26 cellular contexts compared by ENCODE assay signal in the genomic region with DNA sequence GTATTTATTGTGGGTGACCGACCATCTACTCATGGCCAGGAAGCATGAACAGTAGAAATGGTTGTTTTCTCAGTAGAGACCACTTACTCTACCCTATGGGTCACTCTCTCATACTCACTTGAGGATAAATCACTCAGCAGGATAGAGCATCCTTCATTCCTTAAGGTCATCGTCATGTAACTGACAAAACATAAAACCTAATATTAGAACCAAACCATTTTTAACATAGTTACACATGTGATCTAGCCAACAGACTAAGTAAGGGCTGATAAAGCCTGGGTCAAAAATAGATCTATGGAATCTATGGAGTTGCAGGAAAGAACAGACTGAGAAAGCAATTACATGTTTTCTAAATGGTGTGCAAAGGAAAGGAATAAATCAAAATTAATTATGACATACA.
"Had no signal": no experiment of that assay in that cellular context is flagged by ENCODE, and none has a peak within 500 bp of the region (broad histone marks: within the 10 kb centered on the region; RNA-seq: fewer than 3 reads in every experiment).

No MANE protein-coding gene starts in this region.

- DNase-seq: dermis blood vessel endothelial cell; effector memory CD4-positive, alpha-beta T cell; foreskin keratinocyte; hypothalamus; immature natural killer cell; islet precursor cell; kidney glomerular epithelial cell; mesenchymal stem cell; mucosa of descending colon; naive B cell; pancreas; sigmoid colon; small intestine; stimulated activated CD4-positive, alpha-beta T cell treated with anti-CD3 and anti-CD28 coated beads, Interleukin-15, amount 100 ng/mL, for 24 hours; stimulated activated CD4-positive, alpha-beta T cell treated with anti-CD3 and anti-CD28 coated beads, Interleukin-2, amount 100 ng/mL, for 48 hours; stimulated activated naive B cell treated with anti-CD40 and anti-IgM and Interleukin-4, amounts not matched to agents 10 μg/mL and 1 μg/mL and 100 μg/mL, for 72 hours; upper lobe of left lung had no signal

- H3K9me3 ChIP-seq: esophagus muscularis mucosa, gastroesophageal sphincter, neutrophil, pancreas, thoracic aorta, upper lobe of left lung had no signal

- FAIRE-seq: endothelial cell of umbilical vein, pancreas, small intestine, urothelium cell line had no signal

- H3K36me3 ChIP-seq: esophagus muscularis mucosa, gastroesophageal sphincter, neutrophil, pancreas, sigmoid colon, thoracic aorta, tibial nerve, upper lobe of left lung had no signal

- H3K27me3 ChIP-seq: esophagus muscularis mucosa, foreskin keratinocyte, gastroesophageal sphincter, neutrophil, pancreas, sigmoid colon, tibial nerve, upper lobe of left lung had no signal

- H3K27ac ChIP-seq: coronary artery, esophagus muscularis mucosa, foreskin keratinocyte, gastroesophageal sphincter, neutrophil, pancreas, sigmoid colon, thoracic aorta, tibial nerve, upper lobe of left lung had no signal

- H3K4me1 ChIP-seq: foreskin keratinocyte, gastroesophageal sphincter, pancreas, tibial nerve, upper lobe of left lung had no signal

- ATAC-seq: foreskin keratinocyte; gastroesophageal sphincter; mucosa of descending colon; natural killer cell treated with Interleukin-12 subunit alpha and Interleukin-12 subunit beta and Interleukin-15 and Interleukin-18, amount 100 ng/mL, for 72 hours; pancreas; stimulated activated naive B cell treated with anti-CD40 and anti-IgM and Interleukin-4, amounts not matched to agents 10 μg/mL and 1 μg/mL and 100 μg/mL, for 72 hours had no signal

- H3K4me3 ChIP-seq: coronary artery, esophagus muscularis mucosa, gastroesophageal sphincter, mucosa of descending colon, pancreas, sigmoid colon, thoracic aorta, tibial nerve, upper lobe of left lung had no signal
